ENCODE assay signal across 26 cellular contexts in the genomic region with DNA sequence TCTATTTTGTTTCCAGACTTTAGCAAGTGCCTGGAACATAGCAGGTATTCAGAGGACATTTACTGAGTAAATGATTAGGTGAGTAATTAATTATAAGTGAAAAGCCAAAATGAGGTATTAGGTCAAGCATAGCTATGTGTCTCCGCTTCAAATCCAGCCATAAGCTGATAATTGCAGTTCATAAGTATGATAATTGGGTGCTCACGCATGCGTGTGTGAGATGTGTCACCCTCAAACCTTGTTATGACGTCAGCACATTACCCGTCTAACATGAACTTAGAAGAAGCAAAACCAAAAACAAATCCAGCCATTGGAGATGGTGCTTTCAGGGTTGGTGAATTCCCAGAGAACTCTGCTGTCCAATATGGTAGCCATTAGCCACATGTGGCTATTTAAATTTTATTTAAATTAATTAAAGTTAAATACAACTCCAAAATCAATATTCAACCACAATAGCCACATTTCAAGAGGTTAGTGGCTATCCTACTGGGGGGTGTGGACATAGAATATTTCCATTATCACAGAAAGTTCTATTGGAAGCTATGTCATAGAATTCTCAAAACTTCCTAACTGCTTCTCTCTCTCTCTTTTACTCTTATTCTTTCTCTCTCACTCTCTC. TPM values are rescaled to one million over a fixed set of nuclear protein-coding genes. Genes with fewer than 3 reads are reported as not detected.
DNase-seq lines count a peak whose midpoint lies in the region; ATAC-seq and TF ChIP-seq lines count a peak whose summit lies in the region.
"Had no signal": no experiment of that assay in that cellular context is flagged by ENCODE, and none has a peak within 500 bp of the region (broad histone marks: within the 10 kb centered on the region; RNA-seq: fewer than 3 reads in every experiment).

A gene with protein sequence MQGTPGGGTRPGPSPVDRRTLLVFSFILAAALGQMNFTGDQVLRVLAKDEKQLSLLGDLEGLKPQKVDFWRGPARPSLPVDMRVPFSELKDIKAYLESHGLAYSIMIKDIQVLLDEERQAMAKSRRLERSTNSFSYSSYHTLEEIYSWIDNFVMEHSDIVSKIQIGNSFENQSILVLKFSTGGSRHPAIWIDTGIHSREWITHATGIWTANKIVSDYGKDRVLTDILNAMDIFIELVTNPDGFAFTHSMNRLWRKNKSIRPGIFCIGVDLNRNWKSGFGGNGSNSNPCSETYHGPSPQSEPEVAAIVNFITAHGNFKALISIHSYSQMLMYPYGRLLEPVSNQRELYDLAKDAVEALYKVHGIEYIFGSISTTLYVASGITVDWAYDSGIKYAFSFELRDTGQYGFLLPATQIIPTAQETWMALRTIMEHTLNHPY (plus strand): TSS at position 569 of the 619 bp plus-strand sequence. CDS start 1,670 bp downstream, outside the sequence.

- H2BK15ac ChIP-seq in neuronal stem cell (ENCODE audit: low read length) = no peak within 1 kb of the TSS

- DNase-seq in astrocyte of the spinal cord (ENCODE audit: low read depth, low spot score) (no peak), hepatocyte (ENCODE audit: low spot score) (no peak), neuronal stem cell (ENCODE audit: low spot score) (no peak), occipital lobe (lab: John Stamatoyannopoulos, UW) (no peak), NCI-H1694 treated with DMSO at 0.1 percent for 48 hours (lab: John Stamatoyannopoulos, UW) (no peak)
- DNase-seq: activated CD4-positive, alpha-beta T cell treated with anti-CD3 and anti-CD28 coated beads, Interleukin-2, amount 10 ng/mL, durations not matched to agents 7 days and 5 days; aorta; BE2C; effector memory CD8-positive, alpha-beta T cell; esophagus squamous epithelium; left colon; NCI-H524 treated with DMSO at 0.1 percent for 48 hours; RPMI8226; SK-N-SH; stimulated activated CD4-positive, alpha-beta T cell treated with anti-CD3 and anti-CD28 coated beads, Interleukin-15, amount 100 ng/mL, for 24 hours; stimulated activated CD8-positive, alpha-beta memory T cell treated with anti-CD3 and anti-CD28 coated beads, Interleukin-4, amount 100 ng/mL, for 48 hours; upper lobe of left lung had no signal

- in situ Hi-C loops in astrocyte of the spinal cord (cut with HindIII; ENCODE audit: low sequenced_read_pairs) = no loop called here

- no peak within 1 kb of the TSS for H3K9ac ChIP-seq in neuronal stem cell (ENCODE audit: low read depth, low read length, poor library complexity)
- H3K9ac ChIP-seq: SK-N-SH had no signal

- no peaks in the 10 kb centered on the region for H3K79me1 ChIP-seq in neuronal stem cell (ENCODE audit: low read depth, low read length)

- H3K4me1 ChIP-seq in ACC112 (ENCODE audit: control insufficient read depth, insufficient read depth, low read length, unreplicated experiment) (peaks cover 5% of the 10 kb centered on the region), hepatocyte (ENCODE audit: insufficient read depth) (no peaks in the 10 kb centered on the region), neuronal stem cell (ENCODE audit: control insufficient read depth in 2 of 2, insufficient read depth in 1 of 2, low read depth in 1 of 2, low read length in 2 of 2) (peaks cover 17 to 20% of the 10 kb centered on the region in 2 donors)
- H3K4me1 ChIP-seq: A549, BE2C, esophagus squamous epithelium, upper lobe of left lung had no signal

- 96% methylated on average over 5 of the region's 5 CpGs for WGBS in hepatocyte (ENCODE audit: low lambda C conversion rate, missing lambda C conversion rate)
- no CpG with 5 or more reads among the region's 5 CpGs for WGBS in neuronal stem cell (ENCODE audit: extremely low coverage in 2 of 2, insufficient read length in 2 of 2, insufficient replicate concordance in 1 of 2), 2 donors

- H4K8ac ChIP-seq in neuronal stem cell (ENCODE audit: low read depth, low read length) = no peak within 1 kb of the TSS

- no peak within 1 kb of the TSS for H3K23ac ChIP-seq in neuronal stem cell (ENCODE audit: low read depth, low read length, poor library complexity)

- peak within 1 kb of the TSS; percentile 57 for H3K4me3 ChIP-seq in ACC112 (ENCODE audit: low read depth, low read length)
- H3K4me3 ChIP-seq in astrocyte of the spinal cord (ENCODE audit: low read depth, low read length) = peak within 1 kb of the TSS; percentile 1
- no peak within 1 kb of the TSS for H3K4me3 ChIP-seq in hepatocyte
- peak within 1 kb of the TSS in 1 of 2 donors; percentile 12 for H3K4me3 ChIP-seq in neuronal stem cell (ENCODE audit: low read length in 2 of 2)
- H3K4me3 ChIP-seq: A549, esophagus squamous epithelium, upper lobe of left lung had no signal

- H2AK5ac ChIP-seq in neuronal stem cell (ENCODE audit: low read depth, low read length) = no peak within 1 kb of the TSS

- H3K14ac ChIP-seq in neuronal stem cell (ENCODE audit: low read length) = no peak within 1 kb of the TSS

- H3K9me2 ChIP-seq in hepatocyte (replicated peaks; ENCODE audit: insufficient read depth) = no peaks in the 10 kb centered on the region
- H3K9me2 ChIP-seq: SK-N-SH had no signal

- H3K27ac ChIP-seq in ACC112 (ENCODE audit: low read depth, low read length) = no peak within 1 kb of the TSS
- no peak within 1 kb of the TSS for H3K27ac ChIP-seq in hepatocyte
- H3K27ac ChIP-seq in neuronal stem cell (replicated peaks; ENCODE audit: low read length) = peak within 1 kb of the TSS; percentile 60
- H3K27ac ChIP-seq: A549, esophagus squamous epithelium, HL-60, upper lobe of left lung, VCaP had no signal

- H3K79me2 ChIP-seq in ACC112 (ENCODE audit: control insufficient read depth, insufficient read depth, low read length, unreplicated experiment) (no peaks in the 10 kb centered on the region), hepatocyte (no peaks in the 10 kb centered on the region)

- H2BK5ac ChIP-seq in neuronal stem cell (ENCODE audit: low read length) = no peak within 1 kb of the TSS

- no peaks in the 10 kb centered on the region for H4K20me1 ChIP-seq in hepatocyte (ENCODE audit: insufficient read depth, poor library complexity, severe bottlenecking)

- ATAC-seq in HG03354 (IDR thresholded peaks at IDR 0.05; ENCODE audit: poor library complexity, severe bottlenecking, unreplicated experiment) = no peak
- no peak for ATAC-seq in HG02678 (IDR thresholded peaks at IDR 0.05; ENCODE audit: unreplicated experiment)
- ATAC-seq: A549; effector memory CD8-positive, alpha-beta T cell; left colon; natural killer cell treated with Interleukin-12 subunit alpha and Interleukin-12 subunit beta and Interleukin-15 and Interleukin-18, amount 100 ng/mL, for 72 hours had no signal

- no peaks in the 10 kb centered on the region for H3K9me3 ChIP-seq in hepatocyte (ENCODE audit: low read depth)
- H3K9me3 ChIP-seq in neuronal stem cell (replicated peaks in 1 of 2; ENCODE audit: control insufficient read depth in 2 of 2, insufficient read depth in 1 of 2, low read depth in 1 of 2, low read length in 2 of 2) = no peaks in the 10 kb centered on the region
- H3K9me3 ChIP-seq: BE2C, esophagus squamous epithelium, SK-N-SH, upper lobe of left lung had no signal

- no peak for TF ChIP-seq CTCF in astrocyte of the spinal cord (IDR thresholded peaks at IDR 0.05; ENCODE audit: low read depth, low read length)
- no peak for TF ChIP-seq CTCF in hepatocyte (IDR thresholded peaks at IDR 0.05; ENCODE audit: poor library complexity)

- H3K36me3 ChIP-seq in ACC112 (ENCODE audit: insufficient read depth, low read length) (no peaks in the 10 kb centered on the region), hepatocyte (replicated peaks; ENCODE audit: insufficient read depth, low read depth) (no peaks in the 10 kb centered on the region), neuronal stem cell (replicated peaks in 1 of 2; ENCODE audit: control insufficient read depth in 2 of 2, insufficient read depth in 2 of 2, low read length in 2 of 2) (no peaks in the 10 kb centered on the region)
- H3K36me3 ChIP-seq: BE2C, esophagus squamous epithelium, upper lobe of left lung had no signal

- H3K4me2 ChIP-seq in hepatocyte = no peak within 1 kb of the TSS
- peak within 1 kb of the TSS; percentile 36 for H3K4me2 ChIP-seq in neuronal stem cell (ENCODE audit: insufficient read depth, low read length, poor library complexity, severe bottlenecking)
- H3K4me2 ChIP-seq: A549, SK-N-SH had no signal

- no peak within 1 kb of the TSS for H2BK12ac ChIP-seq in neuronal stem cell (ENCODE audit: low read length)

- H2AFZ ChIP-seq in ACC112 (ENCODE audit: low read length, unreplicated experiment) = peak within 1 kb of the TSS; percentile 66
- peak within 1 kb of the TSS; percentile 12 for H2AFZ ChIP-seq in hepatocyte
- peak within 1 kb of the TSS; percentile 5 for H2AFZ ChIP-seq in neuronal stem cell (ENCODE audit: low read length)

- no peak within 1 kb of the TSS for H3K4ac ChIP-seq in neuronal stem cell (ENCODE audit: low read length)

- H4K91ac ChIP-seq in neuronal stem cell (ENCODE audit: low read depth, low read length, poor library complexity) = peak within 1 kb of the TSS; percentile 32

- H3K27me3 ChIP-seq in ACC112 (ENCODE audit: insufficient read depth, low read length) = no peaks in the 10 kb centered on the region
- no peaks in the 10 kb centered on the region for H3K27me3 ChIP-seq in hepatocyte
- no peaks in the 10 kb centered on the region for H3K27me3 ChIP-seq in neuronal stem cell (ENCODE audit: control insufficient read depth in 3 of 3, insufficient read depth in 3 of 3, low read depth in 1 of 3, low read length in 3 of 3)
- H3K27me3 ChIP-seq: BE2C, upper lobe of left lung had no signal

- no peak within 1 kb of the TSS for H3K18ac ChIP-seq in neuronal stem cell (ENCODE audit: low read length)

- no peak within 1 kb of the TSS for H2BK120ac ChIP-seq in neuronal stem cell (ENCODE audit: low read depth, low read length)

RNA-seq across cellular contexts. Expression of the gene that starts here (rescaled TPM):
- total RNA-seq in hepatocyte (not detected in 2 replicates), occipital lobe (not detected)
- polyA plus RNA-seq in hepatocyte = 0.30 TPM in 1 of 2 replicates, not detected in the other
- 0.11 TPM for polyA plus RNA-seq in neuronal stem cell (2013, experiment 1 of 2)
- polyA plus RNA-seq in neuronal stem cell (2013, experiment 2 of 2) = 0.03 TPM
- total RNA-seq: activated CD4-positive, alpha-beta T cell treated with anti-CD3 and anti-CD28 coated beads, Interleukin-2, amount 10 ng/mL, durations not matched to agents 7 days and 5 days; aorta; esophagus squamous epithelium; left colon; M059J; natural killer cell treated with Interleukin-12 subunit alpha and Interleukin-12 subunit beta and Interleukin-15 and Interleukin-18, amount 100 ng/mL, for 72 hours; upper lobe of left lung had no signal
- polyA plus RNA-seq: A549, aorta, IgD-negative memory B cell had no signal

Comparison
In these comparisons a context has a peak if more than half of its experiments do, and no peak if none do; other contexts are left out.
1. H2AFZ ChIP-seq: peak in every context shown above with its lines; median percentile 66 in ACC112; 12 in hepatocyte; 5 in neuronal stem cell.